In genomic region chr6:77178821-77179220, GRCh38 we compare ENCODE assay signal across 1 cellular context.
A peak's percentile ranks its signal among the peaks of the same experiment; 100 is the strongest.
TF ChIP-seq lines count a peak whose summit lies in the region.

No MANE protein-coding gene starts in this region.

TF ChIP-seq in IMR-90, 13 proteins besides CTCF, POLR2A, EP300 and RAD21:
- TF ChIP-seq CEBPB (IDR thresholded peaks at IDR 0.05; ENCODE audit: low read depth, low read length) (peak; percentile 62), RCOR1 (IDR thresholded peaks at IDR 0.05; ENCODE audit: insufficient replicate concordance, low read length) (no peak), NFE2L2 (IDR thresholded peaks at IDR 0.05; ENCODE audit: low read depth, low read length) (peak; percentile 37; the same call in 1 of the 2 replicates), RFX5 (IDR thresholded peaks at IDR 0.05; ENCODE audit: low read depth, low read length) (no peak), BHLHE40 (IDR thresholded peaks at IDR 0.05; ENCODE audit: low read depth, low read length) (no peak)
